10 cellular contexts compared by ENCODE assay signal in the genomic region with DNA sequence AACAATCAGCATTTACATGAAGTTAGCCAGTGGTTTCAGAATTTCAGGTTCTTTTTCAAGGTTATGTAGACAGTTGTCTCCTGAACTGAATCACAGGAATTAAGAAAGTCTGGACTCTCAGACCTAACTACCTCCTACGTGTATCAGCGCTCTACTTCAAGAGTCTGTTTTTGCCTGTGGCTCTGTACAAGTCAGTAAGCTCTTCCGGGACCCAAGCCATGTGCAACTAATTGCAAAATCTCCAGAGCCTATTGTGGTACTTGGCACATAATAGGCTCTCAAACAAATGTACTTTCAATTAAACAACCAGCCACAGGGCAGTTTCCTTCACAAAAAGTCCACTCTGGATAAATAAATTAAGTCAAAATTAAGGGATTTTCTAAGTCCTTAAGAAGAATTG.
DNase-seq lines count a peak whose midpoint lies in the region; ATAC-seq and TF ChIP-seq lines count a peak whose summit lies in the region.
"Had no signal": no experiment of that assay in that cellular context is flagged by ENCODE, and none has a peak within 500 bp of the region (broad histone marks: within the 10 kb centered on the region; RNA-seq: fewer than 3 reads in every experiment).

No MANE protein-coding gene starts in this region.

- peak; percentile 31 for DNase-seq in NCI-H2029 (lab: John Stamatoyannopoulos, UW)
- DNase-seq in cardiac fibroblast (ENCODE audit: low read depth in 2 of 2) = peak; percentile 52 to 87
- DNase-seq in lung (ENCODE audit: low spot score) = peak; percentile 56
- no peak for DNase-seq in NCI-H526 treated with DMSO at 0.1 percent for 48 hours (lab: John Stamatoyannopoulos, UW)
- no peak for DNase-seq in activated effector memory CD4-positive, alpha-beta T cell treated with Interleukin-2 at 50 U/mL for 16 hours
- DNase-seq: NCI-H446 treated with DMSO at 0.1 percent for 48 hours had no signal

- H2AFZ ChIP-seq in ACC112 (ENCODE audit: low read length, unreplicated experiment) = no peak overlapping the region

- no peaks in the 10 kb centered on the region for H3K79me2 ChIP-seq in ACC112 (ENCODE audit: control insufficient read depth, insufficient read depth, low read length, unreplicated experiment)

- no peaks in the 10 kb centered on the region for H3K27me3 ChIP-seq in ACC112 (ENCODE audit: insufficient read depth, low read length)
- no peaks in the 10 kb centered on the region for H3K27me3 ChIP-seq in lung (ENCODE audit: control insufficient read depth, insufficient read depth)
- H3K27me3 ChIP-seq: BLaER1 had no signal

- WGBS in lung, 2 donors = 36 to 47% methylated on average over 3 of the region's 3 CpGs

- no peaks in the 10 kb centered on the region for H3K9me3 ChIP-seq in lung (ENCODE audit: control insufficient read depth in 2 of 2, insufficient read depth in 1 of 2, low read length in 1 of 2)
- H3K9me3 ChIP-seq: BLaER1 had no signal

- H3K4me3 ChIP-seq in ACC112 (ENCODE audit: low read depth, low read length) = no peak overlapping the region
- H3K4me3 ChIP-seq in cardiac fibroblast (replicated peaks in 1 of 2; ENCODE audit: low read depth in 2 of 2, low read length in 2 of 2) = no peak overlapping the region
- no peak overlapping the region for H3K4me3 ChIP-seq in lung
- H3K4me3 ChIP-seq: BLaER1 had no signal

- ATAC-seq in lung (ENCODE audit: insufficient read depth, low FRiP score) (peak; percentile 84), HG03520 (IDR thresholded peaks at IDR 0.05; ENCODE audit: unreplicated experiment) (no peak), GM21390 (IDR thresholded peaks at IDR 0.05; ENCODE audit: unreplicated experiment) (no peak)

- no peaks in the 10 kb centered on the region for H3K36me3 ChIP-seq in ACC112 (ENCODE audit: insufficient read depth, low read length)
- no peaks in the 10 kb centered on the region for H3K36me3 ChIP-seq in lung (ENCODE audit: control insufficient read depth in 2 of 2, insufficient read depth in 2 of 2, low read length in 2 of 2)
- H3K36me3 ChIP-seq: BLaER1 had no signal

- H3K4me1 ChIP-seq in ACC112 (ENCODE audit: control insufficient read depth, insufficient read depth, low read length, unreplicated experiment) (peaks cover 26% of the 10 kb centered on the region), lung (ENCODE audit: control insufficient read depth in 2 of 2, insufficient read depth in 2 of 2, low read length in 2 of 2) (peaks cover 0 to 2% of the 10 kb centered on the region in 2 donors)

- H3K27ac ChIP-seq in ACC112 (ENCODE audit: low read depth, low read length) (peak overlapping the region; percentile 5), lung (ENCODE audit: low read depth in 1 of 2, low read length in 1 of 2) (no peak overlapping the region)
- H3K27ac ChIP-seq: BLaER1 had no signal

- no peak for TF ChIP-seq CTCF in cardiac fibroblast (IDR thresholded peaks at IDR 0.05; ENCODE audit: low read depth, low read length)
- no peak for TF ChIP-seq CTCF in lung (IDR thresholded peaks at IDR 0.05; ENCODE audit: control extremely low read depth, extremely low read depth)

Comparison
In these comparisons a context has a peak if more than half of its experiments do, and no peak if none do; other contexts are left out.
1. DNase-seq: peak in NCI-H2029 (single experiment), cardiac fibroblast (2 of 2) and lung (single experiment); none in NCI-H526 treated with DMSO at 0.1 percent for 48 hours (single experiment) and activated effector memory CD4-positive, alpha-beta T cell treated with Interleukin-2 at 50 U/mL for 16 hours (single experiment).